In the genomic region with DNA sequence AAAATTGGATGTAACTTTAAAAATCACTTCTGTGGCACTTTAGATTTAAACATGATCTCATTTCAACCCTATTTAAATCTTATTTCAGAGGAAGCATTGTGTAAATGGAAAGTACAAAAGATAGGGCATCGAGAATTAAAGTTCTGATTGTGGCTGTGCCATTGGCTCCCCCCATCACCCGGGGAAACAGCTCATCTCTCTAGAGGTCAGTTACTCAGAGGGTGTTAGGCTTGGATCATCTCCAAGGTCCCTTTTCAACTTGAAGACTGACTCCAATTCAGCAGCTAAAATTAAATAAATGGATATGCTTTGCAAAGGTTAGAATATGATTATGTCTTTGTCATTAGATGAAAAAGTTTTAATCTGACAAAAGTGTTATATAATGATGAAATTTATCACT, we compare ENCODE assay signal across 16 cellular contexts. TPM values are rescaled to one million over a fixed set of nuclear protein-coding genes. Genes with fewer than 3 reads are reported as not detected.
A peak's percentile ranks its signal among the peaks of the same experiment; 100 is the strongest.
DNase-seq lines count a peak whose midpoint lies in the region; ATAC-seq and TF ChIP-seq lines count a peak whose summit lies in the region.
"Had no signal": no experiment of that assay in that cellular context is flagged by ENCODE, and none has a peak within 500 bp of the region (broad histone marks: within the 10 kb centered on the region; RNA-seq: fewer than 3 reads in every experiment).

No MANE protein-coding gene starts in this region.

- H3K27ac ChIP-seq in right cardiac atrium (ENCODE audit: low read length) (no peak overlapping the region), heart right ventricle (no peak overlapping the region)
- H3K27ac ChIP-seq: A549, BLaER1, GM23248 had no signal

- WGBS in right cardiac atrium = 15% methylated on average over 2 of the region's 2 CpGs
- WGBS in heart right ventricle, 2 donors = 28 to 29% methylated on average over 2 of the region's 2 CpGs

- TF ChIP-seq CTCF in heart right ventricle (IDR thresholded peaks at IDR 0.05) (no peak), choroid plexus epithelial cell (conservative IDR thresholded peaks at IDR 0.05; ENCODE audit: low read depth, low read length) (no peak)

- H3K4me3 ChIP-seq in right cardiac atrium (ENCODE audit: low read length) = no peak overlapping the region
- no peak overlapping the region for H3K4me3 ChIP-seq in heart right ventricle
- H3K4me3 ChIP-seq in choroid plexus epithelial cell (ENCODE audit: low read depth, low read length) = no peak overlapping the region
- H3K4me3 ChIP-seq: A549, BLaER1, GM23248 had no signal

- H3K4me1 ChIP-seq in right cardiac atrium (ENCODE audit: control insufficient read depth, insufficient read depth, low read length) (no peaks in the 10 kb centered on the region), heart right ventricle (no peaks in the 10 kb centered on the region)
- H3K4me1 ChIP-seq: A549, BLaER1, Caco-2 had no signal

- H3K27me3 ChIP-seq in right cardiac atrium (ENCODE audit: control insufficient read depth, insufficient read depth) (no peaks in the 10 kb centered on the region), heart right ventricle (peaks cover 0 to 6% (median 0%) of the 10 kb centered on the region in 7 donors)
- H3K27me3 ChIP-seq: BLaER1 had no signal

- ATAC-seq in right cardiac atrium (peak; percentile 77 to 83), heart right ventricle (no peak), HG03039 (IDR thresholded peaks at IDR 0.05; ENCODE audit: unreplicated experiment) (no peak)
- ATAC-seq: A549 had no signal

- H3K9me3 ChIP-seq in right cardiac atrium (ENCODE audit: control insufficient read depth, low read length) (no peaks in the 10 kb centered on the region), heart right ventricle (no peaks in the 10 kb centered on the region)
- H3K9me3 ChIP-seq: A549, BLaER1, Caco-2 had no signal

- H3K36me3 ChIP-seq in heart right ventricle = no peaks in the 10 kb centered on the region
- H3K36me3 ChIP-seq: BLaER1 had no signal

- intact Hi-C loops in right cardiac atrium (cut with DNase I) = no loop called here
- intact Hi-C loops in heart right ventricle (cut with DNase I) = no loop called here

- peak in 2 of 3 donors; percentile 8 to 32 for DNase-seq in right cardiac atrium
- no peak for DNase-seq in heart right ventricle
- DNase-seq in RKO (ENCODE audit: low spot score) = peak; percentile 20
- peak; percentile 21 for DNase-seq in choroid plexus epithelial cell (ENCODE audit: low read depth)
- no peak for DNase-seq in T-helper 2 cell
- no peak for DNase-seq in EL
- DNase-seq: Caco-2; CD8-positive, alpha-beta memory T cell; DMS53; GM23248 had no signal

RNA-seq across cellular contexts. Expression of a gene that starts 20.0 kb away (rescaled TPM):
- 10 to 100 TPM; 14.3 to 17.8 (median 16.5) TPM for total RNA-seq in right cardiac atrium
- polyA plus RNA-seq in right cardiac atrium = 4.3 TPM
- 1 to 10 TPM in 4 of 10 donors, under 1 TPM in 6; 0.30 to 3.0 (median 0.72) TPM for total RNA-seq in heart right ventricle
- polyA plus RNA-seq in heart right ventricle = under 1 TPM; 0.12 to 0.44 TPM
- total RNA-seq: Caco-2, GM23248, HT1080 had no signal
- polyA plus RNA-seq: AG04450; CD8-positive, alpha-beta memory T cell; IgD-negative memory B cell had no signal

Comparison
In these comparisons a context has a peak if more than half of its experiments do, and no peak if none do; other contexts are left out.
1. ATAC-seq: peak in right cardiac atrium (2 of 2); none in heart right ventricle (0 of 8) and HG03039 (single experiment).
2. DNase-seq: peak in right cardiac atrium (2 of 3), RKO (single experiment) and choroid plexus epithelial cell (single experiment); none in heart right ventricle (0 of 2), T-helper 2 cell (0 of 5) and EL (single experiment).